In the genomic region with DNA sequence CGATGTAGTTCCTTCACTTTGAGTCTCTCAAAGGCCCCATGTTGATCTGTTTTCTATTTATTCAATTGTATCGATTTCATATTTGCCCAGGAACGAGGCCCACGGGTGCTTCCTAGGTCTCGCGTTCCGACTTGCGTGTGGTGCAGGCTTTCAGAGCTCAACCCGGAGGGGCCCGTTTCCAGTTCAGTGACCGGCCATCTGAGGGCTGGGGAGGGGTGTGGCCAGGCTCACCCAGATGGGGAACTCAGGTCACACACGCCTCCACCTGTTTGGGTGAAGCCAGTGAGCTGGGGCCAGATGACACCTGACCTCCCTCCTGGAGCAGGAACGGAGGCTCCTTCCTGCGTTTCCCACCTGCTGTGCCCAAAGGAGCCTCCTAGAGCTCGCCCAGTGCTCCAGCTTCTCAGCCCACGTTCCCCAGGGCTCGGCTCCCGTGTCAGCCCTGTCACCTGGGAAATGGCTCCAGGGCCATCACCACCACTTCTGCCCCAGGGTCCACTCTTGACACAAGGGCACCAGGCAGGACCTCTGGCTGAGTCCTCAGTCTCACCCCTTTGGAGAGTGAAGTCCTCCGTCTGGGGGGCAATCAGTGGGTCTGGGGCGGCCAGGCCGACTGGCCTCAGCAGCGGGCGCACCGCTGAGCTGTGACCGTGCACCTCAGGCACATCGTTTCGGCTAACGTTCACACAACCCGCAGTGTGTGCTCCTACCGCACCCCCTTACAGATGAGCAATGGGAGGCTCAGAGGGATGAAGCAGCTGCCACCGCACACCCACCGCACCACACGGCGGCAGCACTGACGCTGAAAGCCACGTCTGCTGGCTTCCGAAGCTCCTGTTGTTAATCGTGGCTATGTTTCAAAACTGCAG, we compare ENCODE assay signal across 1 cellular context.
TF ChIP-seq lines count a peak whose summit lies in the region.

No MANE protein-coding gene starts in this region.

TF ChIP-seq in WTC11, 78 proteins besides CTCF, POLR2A, EP300 and RAD21:
- TF ChIP-seq, protein P1, sequence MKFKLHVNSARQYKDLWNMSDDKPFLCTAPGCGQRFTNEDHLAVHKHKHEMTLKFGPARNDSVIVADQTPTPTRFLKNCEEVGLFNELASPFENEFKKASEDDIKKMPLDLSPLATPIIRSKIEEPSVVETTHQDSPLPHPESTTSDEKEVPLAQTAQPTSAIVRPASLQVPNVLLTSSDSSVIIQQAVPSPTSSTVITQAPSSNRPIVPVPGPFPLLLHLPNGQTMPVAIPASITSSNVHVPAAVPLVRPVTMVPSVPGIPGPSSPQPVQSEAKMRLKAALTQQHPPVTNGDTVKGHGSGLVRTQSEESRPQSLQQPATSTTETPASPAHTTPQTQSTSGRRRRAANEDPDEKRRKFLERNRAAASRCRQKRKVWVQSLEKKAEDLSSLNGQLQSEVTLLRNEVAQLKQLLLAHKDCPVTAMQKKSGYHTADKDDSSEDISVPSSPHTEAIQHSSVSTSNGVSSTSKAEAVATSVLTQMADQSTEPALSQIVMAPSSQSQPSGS (CRISPR knock-in tag; IDR thresholded peaks at IDR 0.05; ENCODE audit: borderline replicate concordance, low read depth) = no peak
- TF ChIP-seq ELF4 (CRISPR knock-in tag; IDR thresholded peaks at IDR 0.05; ENCODE audit: low read depth) = no peak
- TF ChIP-seq ZNF671 (CRISPR knock-in tag; IDR thresholded peaks at IDR 0.05) = no peak
- TF ChIP-seq ZBTB21 (CRISPR knock-in tag; IDR thresholded peaks at IDR 0.05; ENCODE audit: borderline replicate concordance) = no peak
- no peak for TF ChIP-seq JAZF1 (CRISPR knock-in tag; IDR thresholded peaks at IDR 0.05)
- no peak for TF ChIP-seq ZNF423 (CRISPR knock-in tag; IDR thresholded peaks at IDR 0.05)
- no peak for TF ChIP-seq CREB1 (CRISPR knock-in tag; IDR thresholded peaks at IDR 0.05)
- TF ChIP-seq EMX1 (CRISPR knock-in tag; IDR thresholded peaks at IDR 0.05) = no peak
- no peak for TF ChIP-seq SOX15 (CRISPR knock-in tag; IDR thresholded peaks at IDR 0.05)
- TF ChIP-seq, protein P2, sequence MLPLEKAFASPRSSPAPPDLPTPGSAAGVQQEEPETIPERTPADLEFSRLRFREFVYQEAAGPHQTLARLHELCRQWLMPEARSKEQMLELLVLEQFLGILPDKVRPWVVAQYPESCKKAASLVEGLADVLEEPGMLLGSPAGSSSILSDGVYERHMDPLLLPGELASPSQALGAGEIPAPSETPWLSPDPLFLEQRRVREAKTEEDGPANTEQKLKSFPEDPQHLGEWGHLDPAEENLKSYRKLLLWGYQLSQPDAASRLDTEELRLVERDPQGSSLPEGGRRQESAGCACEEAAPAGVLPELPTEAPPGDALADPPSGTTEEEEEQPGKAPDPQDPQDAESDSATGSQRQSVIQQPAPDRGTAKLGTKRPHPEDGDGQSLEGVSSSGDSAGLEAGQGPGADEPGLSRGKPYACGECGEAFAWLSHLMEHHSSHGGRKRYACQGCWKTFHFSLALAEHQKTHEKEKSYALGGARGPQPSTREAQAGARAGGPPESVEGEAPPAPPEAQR (CRISPR knock-in tag; IDR thresholded peaks at IDR 0.05) = no peak
- no peak for TF ChIP-seq RELA (CRISPR knock-in tag; IDR thresholded peaks at IDR 0.05; ENCODE audit: borderline replicate concordance)
